In genomic region chr9:136150664-136151213, GRCh38 we compare ENCODE assay signal across 10 cellular contexts. TPM values are rescaled to one million over a fixed set of nuclear protein-coding genes. Genes with fewer than 3 reads are reported as not detected.
"Had no signal": no experiment of that assay in that cellular context is flagged by ENCODE, and none has a peak within 500 bp of the region (broad histone marks: within the 10 kb centered on the region; RNA-seq: fewer than 3 reads in every experiment).

No MANE protein-coding gene starts in this region.

RNA-seq across cellular contexts. Expression of gene LHX3, which starts 54.2 kb away (rescaled TPM):
- total RNA-seq: activated CD4-positive, alpha-beta T cell treated with anti-CD3 and anti-CD28 coated beads, Interleukin-2, amount 10 ng/mL, durations not matched to agents 24 days and 14 days; activated naive CD8-positive, alpha-beta T cell treated with anti-CD3 and anti-CD28 coated beads, Interleukin-2, amount 10 ng/mL, durations not matched to agents 7 days and 5 days; activated T-helper 2 cell treated with anti-CD3 and anti-CD28 coated beads, Interferon-gamma antibody, Interleukin-2, Interleukin-4, amounts not matched to agents 10 μg/mL and 5 μg/mL and 100 μg/mL, durations not matched to agents 14 hours and 24 hours and 36 hours; astrocyte; body of pancreas; breast epithelium; RPMI7951; SJCRH30; T-helper 1 cell treated with Interleukin-12 subunit alpha and Interleukin-12 subunit beta and Interleukin-4 antibody, amounts not matched to agents 30 ng/mL and 1 ng/mL, for 36 hours; T-helper 2 cell treated with Interferon-gamma antibody and Interleukin-4, amounts not matched to agents 100 ng/mL and 5 ng/mL, for 36 hours had no signal
